8 cellular contexts compared by ENCODE assay signal in the genomic region with DNA sequence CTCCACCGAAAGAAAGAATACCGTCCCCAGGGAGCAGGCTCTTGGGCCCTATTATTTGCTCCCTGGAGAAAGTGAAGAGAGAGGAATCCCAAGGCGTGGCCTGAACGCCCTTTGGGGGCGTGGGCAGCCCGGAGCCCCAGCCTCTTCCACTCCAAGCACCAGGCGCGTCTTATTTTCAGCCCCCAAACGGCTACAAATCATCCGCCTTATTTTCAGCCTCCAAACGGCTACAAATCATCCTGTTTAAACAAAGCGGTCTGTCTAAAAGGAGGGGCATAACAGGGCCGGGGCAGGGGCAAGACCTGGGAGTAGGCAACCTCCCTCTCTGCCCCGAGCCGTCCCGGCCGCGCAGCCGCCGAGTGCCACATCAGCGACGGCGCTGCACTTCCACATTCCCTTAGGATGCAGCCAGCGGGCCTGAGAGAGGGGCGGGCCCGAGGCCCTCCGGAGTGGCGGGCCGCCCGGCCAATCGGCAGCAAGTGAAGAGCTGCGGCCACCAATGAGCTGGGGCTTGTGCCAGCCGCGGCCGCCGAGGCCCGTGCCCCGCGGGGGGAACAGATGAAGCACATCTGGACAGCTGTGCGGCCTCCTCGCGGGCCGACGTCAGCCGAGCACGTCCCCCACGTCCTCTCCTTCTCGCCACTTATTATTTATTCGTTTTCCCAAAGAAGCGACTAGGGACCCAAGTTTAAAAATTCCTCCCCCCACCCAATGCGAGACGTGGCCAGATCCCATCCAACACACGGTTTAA. TPM values are rescaled to one million over a fixed set of nuclear protein-coding genes. Genes with fewer than 3 reads are reported as not detected.
DNase-seq lines count a peak whose midpoint lies in the region; ATAC-seq lines count a peak whose summit lies in the region.

A gene with protein sequence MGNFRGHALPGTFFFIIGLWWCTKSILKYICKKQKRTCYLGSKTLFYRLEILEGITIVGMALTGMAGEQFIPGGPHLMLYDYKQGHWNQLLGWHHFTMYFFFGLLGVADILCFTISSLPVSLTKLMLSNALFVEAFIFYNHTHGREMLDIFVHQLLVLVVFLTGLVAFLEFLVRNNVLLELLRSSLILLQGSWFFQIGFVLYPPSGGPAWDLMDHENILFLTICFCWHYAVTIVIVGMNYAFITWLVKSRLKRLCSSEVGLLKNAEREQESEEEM (plus strand): TSS at position 561 of the 751 bp plus-strand sequence. CDS start 62,593 bp downstream, outside the sequence.

- H3K4me3 ChIP-seq in mononuclear cell (ENCODE audit: low read length) = peak within 1 kb of the TSS; percentile 43

- ATAC-seq in GM21367 (IDR thresholded peaks at IDR 0.05; ENCODE audit: unreplicated experiment) = peak; percentile 95

- no peaks in the 10 kb centered on the region for H3K9me3 ChIP-seq in mononuclear cell (ENCODE audit: low read depth, low read length)

- H3K4me1 ChIP-seq in mononuclear cell (ENCODE audit: insufficient read depth, low read length) = peaks cover 14% of the 10 kb centered on the region

- H3K27me3 ChIP-seq in mononuclear cell (ENCODE audit: insufficient read depth, low read length) = no peaks in the 10 kb centered on the region

- H3K27ac ChIP-seq in epithelial cell of prostate = peak within 1 kb of the TSS; percentile 50

- DNase-seq in COLO829 (ENCODE audit: low spot score) (peak; percentile 97), HT-29 (ENCODE audit: low spot score) (peak; percentile 93), NOMO-1 treated with dmso at 0.1 percent for 144 hours (lab: John Stamatoyannopoulos, UW; ENCODE audit: unreplicated experiment) (peak; percentile 65), activated T-cell treated with anti-CD3 and anti-CD28 coated beads for 24 hours (ENCODE audit: low read depth) (peak; percentile 81), epithelial cell of prostate (ENCODE audit: low read depth, low spot score) (peak; percentile 68)
- peak; percentile 39 to 55 for DNase-seq in stimulated activated CD8-positive, alpha-beta memory T cell treated with anti-CD3 and anti-CD28 coated beads, Interleukin-2, amount 100 ng/mL, for 1 hour (ENCODE audit: low read depth in 2 of 2)

RNA-seq across cellular contexts. Expression of the gene that starts here (rescaled TPM):
- total RNA-seq in HT-29 (2014; rRNA removed; shearing (Covaris generic)) = 0.13 and 0.65 TPM in 2 replicates
- total RNA-seq in mononuclear cell = 0.73 TPM

Comparison
In these comparisons a context has a peak if more than half of its experiments do, and no peak if none do; other contexts are left out.
1. Peak in every context shown above with its lines: DNase-seq, ATAC-seq, H3K4me3 ChIP-seq and H3K27ac ChIP-seq.
2. Peak in DNase-seq in HT-29; RNA of the gene not detected or under 1 TPM.
3. DNase-seq: peak in every context shown above with its lines; median percentile 97 in COLO829; 93 in HT-29; 81 in activated T-cell treated with anti-CD3 and anti-CD28 coated beads for 24 hours; 68 in epithelial cell of prostate; 65 in NOMO-1 treated with dmso at 0.1 percent for 144 hours; 47 in stimulated activated CD8-positive, alpha-beta memory T cell treated with anti-CD3 and anti-CD28 coated beads, Interleukin-2, amount 100 ng/mL, for 1 hour.